ENCODE assay signal across 1 cellular context in genomic region chr7:92528188-92528957, GRCh38.
TF ChIP-seq lines count a peak whose summit lies in the region.

PEX1 (minus strand) TSS chr7:92528520; CDS start chr7:92528435, 85 bp downstream.
RBM48 (plus strand) TSS chr7:92528795; CDS start chr7:92528814, 19 bp downstream.

TF ChIP-seq in K562, 482 proteins besides CTCF, POLR2A, EP300 and RAD21 (continued from another document and continues in another):
- TF ChIP-seq PATZ1 (CRISPR knock-in tag; IDR thresholded peaks at IDR 0.05; ENCODE audit: borderline replicate concordance), result no peak
- no peak; the same call in 1 of the 2 replicates for TF ChIP-seq FOXJ2 (tag; IDR thresholded peaks at IDR 0.05)
- no peak for TF ChIP-seq KLF6 (CRISPR knock-in tag; IDR thresholded peaks at IDR 0.05; ENCODE audit: borderline replicate concordance)
- peak; percentile 91 for TF ChIP-seq NCOA6 (IDR thresholded peaks at IDR 0.05)
- no peak for TF ChIP-seq SMARCB1 (IDR thresholded peaks at IDR 0.05; ENCODE audit: insufficient read length, low read depth)
- no peak for TF ChIP-seq SREBF1 (IDR thresholded peaks at IDR 0.05; ENCODE audit: borderline replicate concordance, low read depth, low read length)
- peak in 1 of 2 experiments; percentile 90; a peak in 2 of 4 replicates for TF ChIP-seq HDAC1 (IDR thresholded peaks at IDR 0.05)
- TF ChIP-seq E2F6 (IDR thresholded peaks at IDR 0.05; ENCODE audit: borderline replicate concordance in 1 of 2, extremely low read depth in 1 of 2, insufficient read depth in 1 of 2, insufficient read length in 1 of 2, low read depth in 1 of 2, low read length in 1 of 2, poor library complexity in 1 of 2, severe bottlenecking in 1 of 2), result peak in 1 of 2 experiments; percentile 69
- TF ChIP-seq MGA (IDR thresholded peaks at IDR 0.05), result peak; percentile 58
- no peak for TF ChIP-seq BRF1 (IDR thresholded peaks at IDR 0.05; ENCODE audit: borderline replicate concordance, extremely low read depth, insufficient read length)
- peak; percentile 91 for TF ChIP-seq DIDO1 (tag; IDR thresholded peaks at IDR 0.05; ENCODE audit: low read depth)
- TF ChIP-seq BCL6 (CRISPR knock-in tag; IDR thresholded peaks at IDR 0.05), result no peak
- peak; percentile 87; the same call in 1 of the 2 replicates for TF ChIP-seq ETV5 (CRISPR knock-in tag; IDR thresholded peaks at IDR 0.05; ENCODE audit: low read depth)
- no peak for TF ChIP-seq TSC22D4 (tag; IDR thresholded peaks at IDR 0.05)
- TF ChIP-seq CREM (IDR thresholded peaks at IDR 0.05; ENCODE audit: low read depth), result peak; percentile 95
- no peak for TF ChIP-seq ATF2 (CRISPR knock-in tag; IDR thresholded peaks at IDR 0.05)
- TF ChIP-seq CXXC5 (CRISPR knock-in tag; IDR thresholded peaks at IDR 0.05), result peak; percentile 97
- TF ChIP-seq SIRT6 (IDR thresholded peaks at IDR 0.05; ENCODE audit: low read depth, low read length), result no peak
- TF ChIP-seq SPI1 (IDR thresholded peaks at IDR 0.05; ENCODE audit: borderline replicate concordance, low read depth, low read length), result no peak
- TF ChIP-seq ZFP91 (CRISPR knock-in tag; IDR thresholded peaks at IDR 0.05), result no peak
- no peak for TF ChIP-seq ZC3H11A (IDR thresholded peaks at IDR 0.05; ENCODE audit: low read depth, low read length)
- TF ChIP-seq L3MBTL2 (IDR thresholded peaks at IDR 0.05), result peak; percentile 88
- no peak for TF ChIP-seq SNAPC5 (CRISPR knock-in tag; IDR thresholded peaks at IDR 0.05)
- no peak for TF ChIP-seq HDAC8 (tag; IDR thresholded peaks at IDR 0.05)
- no peak for TF ChIP-seq ZNF165 (CRISPR knock-in tag; IDR thresholded peaks at IDR 0.05; ENCODE audit: borderline replicate concordance)
- TF ChIP-seq THRA (IDR thresholded peaks at IDR 0.05), result no peak
- no peak for TF ChIP-seq PHB (CRISPR knock-in tag; IDR thresholded peaks at IDR 0.05)
- TF ChIP-seq PHF21A (IDR thresholded peaks at IDR 0.05; ENCODE audit: borderline replicate concordance, low read depth), result 0 out of 2 replicates have a peak, but pooled peaks have one; percentile 29
- TF ChIP-seq CCAR2 (IDR thresholded peaks at IDR 0.05; ENCODE audit: low read depth, low read length), result no peak
- no peak for TF ChIP-seq CSDE1 (IDR thresholded peaks at IDR 0.05)
- TF ChIP-seq SMARCA5 (IDR thresholded peaks at IDR 0.05), result 0 out of 2 replicates have a peak, but pooled peaks have one; percentile 14
- TF ChIP-seq SRF (CRISPR knock-in tag; IDR thresholded peaks at IDR 0.05), result peak in 1 of 2 experiments; percentile 59; a peak in 2 of 4 replicates
- TF ChIP-seq KAT2B (IDR thresholded peaks at IDR 0.05; ENCODE audit: low read depth, low read length), result no peak
- peak in 1 of 2 experiments; percentile 31; a peak in 1 of 4 replicates for TF ChIP-seq KDM4B (IDR thresholded peaks at IDR 0.05; ENCODE audit: borderline replicate concordance in 2 of 2, low read depth in 1 of 2)
- no peak for TF ChIP-seq ZNF785 (CRISPR knock-in tag; IDR thresholded peaks at IDR 0.05)
- TF ChIP-seq HBP1 (CRISPR knock-in tag; IDR thresholded peaks at IDR 0.05), result no peak
- TF ChIP-seq ZBTB43 (CRISPR knock-in tag; IDR thresholded peaks at IDR 0.05), result no peak
- 0 out of 2 replicates have a peak, but pooled peaks have one; percentile 17 for TF ChIP-seq SREBF2 (CRISPR knock-in tag; IDR thresholded peaks at IDR 0.05)
- no peak for TF ChIP-seq ZNF830 (CRISPR knock-in tag; IDR thresholded peaks at IDR 0.05)
- no peak for TF ChIP-seq SMARCA4 (IDR thresholded peaks at IDR 0.05)
- no peak for TF ChIP-seq THRAP3 (IDR thresholded peaks at IDR 0.05; ENCODE audit: borderline replicate concordance)
- TF ChIP-seq HSF4 (CRISPR knock-in tag; IDR thresholded peaks at IDR 0.05; ENCODE audit: borderline replicate concordance), result no peak
